8 cellular contexts compared by ENCODE assay signal in genomic region chr10:33392706-33393105, GRCh38. TPM values are rescaled to one million over a fixed set of nuclear protein-coding genes. Genes with fewer than 3 reads are reported as not detected.
"Had no signal": no experiment of that assay in that cellular context is flagged by ENCODE, and none has a peak within 500 bp of the region (broad histone marks: within the 10 kb centered on the region; RNA-seq: fewer than 3 reads in every experiment).

No MANE protein-coding gene starts in this region.

- H2AFZ ChIP-seq: GM23248 had no signal

- H3K27ac Mint-ChIP-seq: H9, IgD-negative memory B cell had no signal

- H3K27me3 Mint-ChIP-seq: IgD-negative memory B cell had no signal

- H3K27ac ChIP-seq: GM23248, HL-60, KMS-11 had no signal

- H3K4me3 Mint-ChIP-seq: H9, IgD-negative memory B cell had no signal

- H3K4me3 ChIP-seq: GM23248 had no signal

- H3K4me1 Mint-ChIP-seq: IgD-negative memory B cell had no signal

- ATAC-seq: HepG2 had no signal

- H3K36me3 Mint-ChIP-seq: IgD-negative memory B cell had no signal

- H3K9ac ChIP-seq: GM23248, KMS-11 had no signal

- H3K4me2 ChIP-seq: KMS-11 had no signal

- DNase-seq: GM23248, H9, HCEC 1CT, KBM-7 had no signal

RNA-seq across cellular contexts. Expression of gene NRP1, which starts 58.2 kb away (rescaled TPM):
- polyA plus RNA-seq: IgD-negative memory B cell had no signal
